In genomic region chr13:32045963-32046785, GRCh38 we compare ENCODE assay signal across 8 cellular contexts. TPM values are rescaled to one million over a fixed set of nuclear protein-coding genes. Genes with fewer than 3 reads are reported as not detected.
DNase-seq lines count a peak whose midpoint lies in the region; ATAC-seq, FAIRE-seq and TF ChIP-seq lines count a peak whose summit lies in the region.

No MANE protein-coding gene starts in this region.

- peak; percentile 23 for FAIRE-seq in GM12891 (lab: Jason Lieb, UNC)

- no peak overlapping the region for H3K23ac ChIP-seq in mesenchymal stem cell (ENCODE audit: low read length in 2 of 2)

- H3K27me3 ChIP-seq in mesenchymal stem cell (ENCODE audit: control insufficient read depth in 1 of 2, insufficient read depth in 1 of 2, low read length in 2 of 2) = no peaks in the 10 kb centered on the region

- ATAC-seq in HG03025 (IDR thresholded peaks at IDR 0.05; ENCODE audit: low FRiP score, unreplicated experiment) (no peak), HG02840 (IDR thresholded peaks at IDR 0.05; ENCODE audit: low FRiP score, unreplicated experiment) (no peak)

- no peak overlapping the region for H2AFZ ChIP-seq in mesenchymal stem cell (ENCODE audit: low read depth, low read length)

- H3K9ac ChIP-seq in mesenchymal stem cell (ENCODE audit: low read length) = peak overlapping the region; percentile 34

- H2BK15ac ChIP-seq in mesenchymal stem cell (ENCODE audit: low read depth, poor library complexity, severe bottlenecking) = no peak overlapping the region

- H2BK120ac ChIP-seq in mesenchymal stem cell (ENCODE audit: low read depth, low read length) = no peak overlapping the region

- no peak for TF ChIP-seq POLR2A in GM12891 (IDR thresholded peaks at IDR 0.05; ENCODE audit: low read depth, low read length)

- no peak overlapping the region for H4K91ac ChIP-seq in mesenchymal stem cell (ENCODE audit: low read length)

- H3K18ac ChIP-seq in mesenchymal stem cell (ENCODE audit: low read depth in 1 of 2, low read length in 2 of 2) = peak overlapping the region in 1 of 2 experiments; percentile 84

- H4K8ac ChIP-seq in mesenchymal stem cell (ENCODE audit: low read length) = peak overlapping the region; percentile 81

- TF ChIP-seq CTCF in cardiac fibroblast (IDR thresholded peaks at IDR 0.05; ENCODE audit: low read depth, low read length) = no peak

- no peaks in the 10 kb centered on the region for H3K4me1 ChIP-seq in mesenchymal stem cell (ENCODE audit: control insufficient read depth, insufficient read depth, low read depth, low read length)

- no peak overlapping the region for H3K4me2 ChIP-seq in mesenchymal stem cell (ENCODE audit: low read length, poor library complexity, severe bottlenecking)

- no peak for DNase-seq in GM12891 (ENCODE audit: insufficient read length, low spot score)
- peak; percentile 49 for DNase-seq in NCI-H446 treated with DMSO at 0.1 percent for 48 hours (lab: John Stamatoyannopoulos, UW)
- DNase-seq in cardiac fibroblast (ENCODE audit: low read depth in 2 of 2) = peak; percentile 55 to 77
- DNase-seq in mesenchymal stem cell = peak; percentile 69
- DNase-seq in NCI-H226 = no peak
- no peak for DNase-seq in dermis blood vessel endothelial cell

- H3K9me3 ChIP-seq in mesenchymal stem cell (ENCODE audit: control insufficient read depth, low read length) = no peaks in the 10 kb centered on the region

- no peak overlapping the region for H3K27ac ChIP-seq in mesenchymal stem cell (ENCODE audit: low read length, poor library complexity, severe bottlenecking)

- no peaks in the 10 kb centered on the region for H3K36me3 ChIP-seq in mesenchymal stem cell (ENCODE audit: control insufficient read depth in 1 of 2, insufficient read depth in 2 of 2, low read depth in 1 of 2, low read length in 2 of 2)

- H2BK12ac ChIP-seq in mesenchymal stem cell (ENCODE audit: low read length in 2 of 2) = no peak overlapping the region

- 30% methylated on average over 3 of the region's 4 CpGs for WGBS in mesenchymal stem cell

- H3K4me3 ChIP-seq in cardiac fibroblast (replicated peaks in 1 of 2; ENCODE audit: low read depth in 2 of 2, low read length in 2 of 2) (no peak overlapping the region), mesenchymal stem cell (ENCODE audit: insufficient read depth in 1 of 2, low read depth in 1 of 2, low read length in 2 of 2) (no peak overlapping the region)

- H3K4ac ChIP-seq in mesenchymal stem cell (ENCODE audit: low read depth in 1 of 2, low read length in 2 of 2) = peak overlapping the region in 1 of 2 experiments; percentile 2

- H3K79me1 ChIP-seq in mesenchymal stem cell (replicated peaks; ENCODE audit: low read length, poor library complexity, severe bottlenecking) = no peaks in the 10 kb centered on the region

- no peak overlapping the region for H2AK5ac ChIP-seq in mesenchymal stem cell (ENCODE audit: low read length, severe bottlenecking)

- no peak overlapping the region for H2BK5ac ChIP-seq in mesenchymal stem cell (ENCODE audit: low read depth, low read length, poor library complexity, severe bottlenecking)

- no peak overlapping the region for H3K14ac ChIP-seq in mesenchymal stem cell (ENCODE audit: low read length in 2 of 2)

TF ChIP-seq in GM12891, 5 proteins besides CTCF, POLR2A, EP300 and RAD21:
- TF ChIP-seq POU2F2 (IDR thresholded peaks at IDR 0.05; ENCODE audit: low read depth, low read length) (0 out of 2 replicates have a peak, but pooled peaks have one; percentile 20), TAF1 (IDR thresholded peaks at IDR 0.05; ENCODE audit: low read depth, low read length) (no peak), SPI1 (IDR thresholded peaks at IDR 0.05; ENCODE audit: low read depth, low read length) (0 out of 2 replicates have a peak, but pooled peaks have one; percentile 33)

RNA-seq across cellular contexts. Expression of gene FRY, which starts 14.6 kb away (rescaled TPM):
- polyA plus RNA-seq in GM12891 (2012; ENCODE audit: low read depth, missing spikeins) = 3.0 TPM
- polyA plus RNA-seq in mesenchymal stem cell (2013, experiment 1 of 2) = 6.9 TPM
- 5.3 TPM for polyA plus RNA-seq in mesenchymal stem cell (2013, experiment 2 of 2)
- total RNA-seq in dermis blood vessel endothelial cell = 127 TPM in 2 replicates

Comparison
In these comparisons a context has a peak if more than half of its experiments do, and no peak if none do; other contexts are left out.
1. DNase-seq: peak in NCI-H446 treated with DMSO at 0.1 percent for 48 hours (single experiment), cardiac fibroblast (2 of 2) and mesenchymal stem cell (single experiment); none in GM12891 (single experiment), NCI-H226 (single experiment) and dermis blood vessel endothelial cell (single experiment).